ENCODE assay signal across 19 cellular contexts in the genomic region with DNA sequence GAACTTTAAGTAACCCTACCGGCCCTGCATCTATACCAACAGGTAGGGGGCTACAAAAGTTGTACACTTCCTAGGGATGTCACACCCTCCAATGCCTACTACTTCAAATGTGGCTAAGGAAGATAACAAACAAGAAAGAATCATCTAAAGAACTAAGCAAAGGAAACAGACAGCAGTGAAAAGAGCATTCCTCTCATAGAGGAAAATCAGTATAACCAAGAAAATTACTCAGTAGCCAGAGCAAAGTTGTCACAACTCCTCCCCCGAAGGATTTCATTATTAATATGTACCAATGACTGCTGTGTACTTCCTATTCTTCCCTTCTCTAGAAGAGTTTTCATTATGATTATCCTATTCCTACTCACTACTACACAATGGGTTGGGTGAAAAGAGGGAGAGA. TPM values are rescaled to one million over a fixed set of nuclear protein-coding genes. Genes with fewer than 3 reads are reported as not detected.
DNase-seq lines count a peak whose midpoint lies in the region; ATAC-seq lines count a peak whose summit lies in the region.
"Had no signal": no experiment of that assay in that cellular context is flagged by ENCODE, and none has a peak within 500 bp of the region (broad histone marks: within the 10 kb centered on the region; RNA-seq: fewer than 3 reads in every experiment).

No MANE protein-coding gene starts in this region.

- no peak overlapping the region for H3K27ac Mint-ChIP-seq in stimulated activated naive CD8-positive, alpha-beta T cell treated with anti-CD3 and anti-CD28 coated beads, Interleukin-15, amount 100 ng/mL, for 72 hours
- peak overlapping the region; percentile 86 for H3K27ac Mint-ChIP-seq in activated T-helper 17 cell treated with anti-CD3 and anti-CD28 coated beads, Interleukin-2, amount 50 U/mL, for 72 hours
- peak overlapping the region in 4 of 6 donors; percentile 4 to 13 (median 10) for H3K27ac Mint-ChIP-seq in immature natural killer cell

- H3K4me3 Mint-ChIP-seq in stimulated activated naive CD8-positive, alpha-beta T cell treated with anti-CD3 and anti-CD28 coated beads, Interleukin-15, amount 100 ng/mL, for 72 hours = peak overlapping the region in 1 of 2 donors; percentile 40
- peak overlapping the region; percentile 65 for H3K4me3 Mint-ChIP-seq in activated T-helper 17 cell treated with anti-CD3 and anti-CD28 coated beads, Interleukin-2, amount 50 U/mL, for 72 hours
- no peak overlapping the region for H3K4me3 Mint-ChIP-seq in immature natural killer cell
- H3K4me3 Mint-ChIP-seq: CD14-positive monocyte, naive B cell had no signal

- H3K27me3 Mint-ChIP-seq in stimulated activated naive CD8-positive, alpha-beta T cell treated with anti-CD3 and anti-CD28 coated beads, Interleukin-15, amount 100 ng/mL, for 72 hours = no peaks in the 10 kb centered on the region
- no peaks in the 10 kb centered on the region for H3K27me3 Mint-ChIP-seq in activated T-helper 17 cell treated with anti-CD3 and anti-CD28 coated beads, Interleukin-2, amount 50 U/mL, for 72 hours
- no peaks in the 10 kb centered on the region for H3K27me3 Mint-ChIP-seq in immature natural killer cell (ENCODE audit: low read depth in 3 of 3)
- H3K27me3 Mint-ChIP-seq: naive B cell had no signal

- ATAC-seq in stimulated activated naive CD8-positive, alpha-beta T cell treated with anti-CD3 and anti-CD28 coated beads, Interleukin-15, Interleukin-2, amounts not matched to agents 100 U/mL and 50 U/mL, for 24 hours = peak; percentile 59
- no peak for ATAC-seq in stimulated activated naive CD8-positive, alpha-beta T cell treated with anti-CD3 and anti-CD28 coated beads, Interleukin-15, amount 100 ng/mL, for 72 hours
- ATAC-seq in activated T-helper 17 cell treated with anti-CD3 and anti-CD28 coated beads, Interleukin-2, amount 50 U/mL, for 72 hours (replicated peaks) = peak; percentile 83
- no peak for ATAC-seq in HG02759 (IDR thresholded peaks at IDR 0.05; ENCODE audit: unreplicated experiment)
- ATAC-seq: right cardiac atrium had no signal

- H3K36me3 Mint-ChIP-seq in activated T-helper 17 cell treated with anti-CD3 and anti-CD28 coated beads, Interleukin-2, amount 50 U/mL, for 72 hours (ENCODE audit: low read depth) = peaks cover 78% of the 10 kb centered on the region
- H3K36me3 Mint-ChIP-seq in immature natural killer cell = no peaks in the 10 kb centered on the region

- no peaks in the 10 kb centered on the region for H3K9me3 Mint-ChIP-seq in stimulated activated naive CD8-positive, alpha-beta T cell treated with anti-CD3 and anti-CD28 coated beads, Interleukin-15, amount 100 ng/mL, for 72 hours
- H3K9me3 Mint-ChIP-seq in activated T-helper 17 cell treated with anti-CD3 and anti-CD28 coated beads, Interleukin-2, amount 50 U/mL, for 72 hours = no peaks in the 10 kb centered on the region
- H3K9me3 Mint-ChIP-seq in immature natural killer cell = no peaks in the 10 kb centered on the region

- H3K4me1 Mint-ChIP-seq in stimulated activated naive CD8-positive, alpha-beta T cell treated with anti-CD3 and anti-CD28 coated beads, Interleukin-15, amount 100 ng/mL, for 72 hours = peaks cover 57% of the 10 kb centered on the region
- H3K4me1 Mint-ChIP-seq in activated T-helper 17 cell treated with anti-CD3 and anti-CD28 coated beads, Interleukin-2, amount 50 U/mL, for 72 hours = peaks cover 30% of the 10 kb centered on the region
- peaks cover 49 to 93% of the 10 kb centered on the region in 2 donors for H3K4me1 Mint-ChIP-seq in immature natural killer cell

- no peak for DNase-seq in stimulated activated naive CD8-positive, alpha-beta T cell treated with anti-CD3 and anti-CD28 coated beads, Interleukin-15, Interleukin-2, amounts not matched to agents 100 U/mL and 50 U/mL, for 24 hours
- DNase-seq in stimulated activated naive CD8-positive, alpha-beta T cell treated with anti-CD3 and anti-CD28 coated beads, Interleukin-15, amount 100 ng/mL, for 72 hours = no peak
- no peak for DNase-seq in immature natural killer cell
- no peak for DNase-seq in DMS79 (lab: John Stamatoyannopoulos, UW)
- no peak for DNase-seq in HT-29 (ENCODE audit: low spot score)
- DNase-seq: DMS 273 treated with DMSO at 0.1 percent for 48 hours; dorsolateral prefrontal cortex; heart right ventricle; naive B cell; NCI-H1092; NCI-H187 treated with DMSO at 0.1 percent for 48 hours; NCI-H69; right cardiac atrium; stimulated activated CD4-positive, alpha-beta T cell treated with anti-CD3 and anti-CD28 coated beads, Interleukin-12 subunit alpha, Interleukin-12 subunit beta, amount 100 ng/mL, for 4 hours; stimulated activated CD4-positive, alpha-beta T cell treated with anti-CD3 and anti-CD28 coated beads, Interleukin-4, amount 100 ng/mL, for 24 hours; stimulated activated naive CD4-positive, alpha-beta T cell had no signal

RNA-seq across cellular contexts. Expression of a gene that starts 12.6 kb away (rescaled TPM):
- 10 to 100 TPM; 46.7 to 70.7 TPM for total RNA-seq in activated T-helper 17 cell treated with anti-CD3 and anti-CD28 coated beads, Interleukin-2, amount 50 U/mL, for 72 hours
- 10 to 100 TPM in 1 of 3 donors, 1 to 10 TPM in 2; 4.8 to 15.9 (median 8.5) TPM for polyA plus RNA-seq in immature natural killer cell
- total RNA-seq in HT-29 (2014; rRNA removed; shearing (Covaris generic)) = 28.7 and 30.6 TPM in 2 replicates

Comparison
In these comparisons a context has a peak if more than half of its experiments do, and no peak if none do; other contexts are left out.
1. ATAC-seq: peak in stimulated activated naive CD8-positive, alpha-beta T cell treated with anti-CD3 and anti-CD28 coated beads, Interleukin-15, Interleukin-2, amounts not matched to agents 100 U/mL and 50 U/mL, for 24 hours (single experiment) and activated T-helper 17 cell treated with anti-CD3 and anti-CD28 coated beads, Interleukin-2, amount 50 U/mL, for 72 hours (single experiment); none in stimulated activated naive CD8-positive, alpha-beta T cell treated with anti-CD3 and anti-CD28 coated beads, Interleukin-15, amount 100 ng/mL, for 72 hours (single experiment) and HG02759 (single experiment).
2. H3K27ac Mint-ChIP-seq: peak in activated T-helper 17 cell treated with anti-CD3 and anti-CD28 coated beads, Interleukin-2, amount 50 U/mL, for 72 hours (single experiment) and immature natural killer cell (4 of 6); none in stimulated activated naive CD8-positive, alpha-beta T cell treated with anti-CD3 and anti-CD28 coated beads, Interleukin-15, amount 100 ng/mL, for 72 hours (0 of 2).